In the genomic region with DNA sequence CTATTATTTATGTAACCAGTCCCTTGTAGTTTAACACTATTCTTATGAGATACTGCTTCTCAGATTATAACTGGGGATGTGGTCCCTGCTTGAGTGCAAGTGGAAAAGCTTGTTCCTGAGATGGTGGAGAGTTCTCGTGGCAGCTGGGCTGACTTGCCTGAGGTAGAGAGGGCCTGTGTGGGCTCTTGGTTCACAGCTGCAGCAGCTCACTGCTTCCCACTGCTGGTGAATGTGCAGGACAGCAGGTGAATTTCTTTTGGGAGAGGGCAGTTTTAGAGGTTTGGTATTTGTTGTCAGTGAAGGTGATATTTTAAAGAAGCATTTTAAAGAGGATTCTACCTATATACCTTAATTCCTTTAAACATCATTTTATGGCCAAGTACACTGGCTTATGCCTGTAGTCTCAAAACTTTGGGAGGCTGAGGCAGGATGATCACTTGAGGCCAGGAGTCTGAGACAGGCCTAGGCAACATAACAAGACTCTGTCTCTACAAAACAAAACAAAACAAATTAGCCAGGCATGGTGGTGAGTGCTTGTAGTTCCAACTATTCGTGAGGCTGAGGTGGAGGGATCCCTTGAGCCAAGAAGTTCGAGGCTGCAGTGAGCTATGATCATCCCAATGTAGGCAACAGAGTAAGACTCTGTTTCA, we compare ENCODE assay signal across 1 cellular context.
A peak's percentile ranks its signal among the peaks of the same experiment; 100 is the strongest.
TF ChIP-seq lines count a peak whose summit lies in the region.

No MANE protein-coding gene starts in this region.

TF ChIP-seq in HepG2, 621 proteins besides CTCF, POLR2A, EP300 and RAD21 (continued from another document and continues in another):
- TF ChIP-seq, protein P1, sequence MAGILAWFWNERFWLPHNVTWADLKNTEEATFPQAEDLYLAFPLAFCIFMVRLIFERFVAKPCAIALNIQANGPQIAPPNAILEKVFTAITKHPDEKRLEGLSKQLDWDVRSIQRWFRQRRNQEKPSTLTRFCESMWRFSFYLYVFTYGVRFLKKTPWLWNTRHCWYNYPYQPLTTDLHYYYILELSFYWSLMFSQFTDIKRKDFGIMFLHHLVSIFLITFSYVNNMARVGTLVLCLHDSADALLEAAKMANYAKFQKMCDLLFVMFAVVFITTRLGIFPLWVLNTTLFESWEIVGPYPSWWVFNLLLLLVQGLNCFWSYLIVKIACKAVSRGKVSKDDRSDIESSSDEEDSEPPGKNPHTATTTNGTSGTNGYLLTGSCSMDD (CRISPR knock-in tag; IDR thresholded peaks at IDR 0.05) = no peak
- TF ChIP-seq ZNF350 (CRISPR knock-in tag; IDR thresholded peaks at IDR 0.05; ENCODE audit: borderline replicate concordance, low read depth) = peak; percentile 52; the same call in 1 of the 2 replicates
- TF ChIP-seq NR2C2 (CRISPR knock-in tag; IDR thresholded peaks at IDR 0.05; ENCODE audit: borderline replicate concordance) = no peak
- TF ChIP-seq BHLHE40 (IDR thresholded peaks at IDR 0.05; ENCODE audit: low read length) = no peak
- TF ChIP-seq ZBTB38 (CRISPR knock-in tag; IDR thresholded peaks at IDR 0.05) = no peak
- TF ChIP-seq ELF4 (CRISPR knock-in tag; IDR thresholded peaks at IDR 0.05; ENCODE audit: borderline replicate concordance) = no peak
- TF ChIP-seq DNMT1 (CRISPR knock-in tag; IDR thresholded peaks at IDR 0.05) = no peak
- TF ChIP-seq ZNF282 (IDR thresholded peaks at IDR 0.05; ENCODE audit: partially characterized antibody) = no peak
- TF ChIP-seq ZNF441 (CRISPR knock-in tag; IDR thresholded peaks at IDR 0.05; ENCODE audit: borderline replicate concordance) = no peak
- TF ChIP-seq ZFP62 (CRISPR knock-in tag; IDR thresholded peaks at IDR 0.05) = no peak
- TF ChIP-seq, protein P2, sequence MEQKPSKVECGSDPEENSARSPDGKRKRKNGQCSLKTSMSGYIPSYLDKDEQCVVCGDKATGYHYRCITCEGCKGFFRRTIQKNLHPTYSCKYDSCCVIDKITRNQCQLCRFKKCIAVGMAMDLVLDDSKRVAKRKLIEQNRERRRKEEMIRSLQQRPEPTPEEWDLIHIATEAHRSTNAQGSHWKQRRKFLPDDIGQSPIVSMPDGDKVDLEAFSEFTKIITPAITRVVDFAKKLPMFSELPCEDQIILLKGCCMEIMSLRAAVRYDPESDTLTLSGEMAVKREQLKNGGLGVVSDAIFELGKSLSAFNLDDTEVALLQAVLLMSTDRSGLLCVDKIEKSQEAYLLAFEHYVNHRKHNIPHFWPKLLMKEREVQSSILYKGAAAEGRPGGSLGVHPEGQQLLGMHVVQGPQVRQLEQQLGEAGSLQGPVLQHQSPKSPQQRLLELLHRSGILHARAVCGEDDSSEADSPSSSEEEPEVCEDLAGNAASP (CRISPR knock-in tag; IDR thresholded peaks at IDR 0.05; ENCODE audit: borderline replicate concordance) = no peak
- no peak for TF ChIP-seq EED (CRISPR knock-in tag; IDR thresholded peaks at IDR 0.05)
- no peak for TF ChIP-seq PLRG1 (conservative IDR thresholded peaks at IDR 0.05)
- TF ChIP-seq, protein P3, sequence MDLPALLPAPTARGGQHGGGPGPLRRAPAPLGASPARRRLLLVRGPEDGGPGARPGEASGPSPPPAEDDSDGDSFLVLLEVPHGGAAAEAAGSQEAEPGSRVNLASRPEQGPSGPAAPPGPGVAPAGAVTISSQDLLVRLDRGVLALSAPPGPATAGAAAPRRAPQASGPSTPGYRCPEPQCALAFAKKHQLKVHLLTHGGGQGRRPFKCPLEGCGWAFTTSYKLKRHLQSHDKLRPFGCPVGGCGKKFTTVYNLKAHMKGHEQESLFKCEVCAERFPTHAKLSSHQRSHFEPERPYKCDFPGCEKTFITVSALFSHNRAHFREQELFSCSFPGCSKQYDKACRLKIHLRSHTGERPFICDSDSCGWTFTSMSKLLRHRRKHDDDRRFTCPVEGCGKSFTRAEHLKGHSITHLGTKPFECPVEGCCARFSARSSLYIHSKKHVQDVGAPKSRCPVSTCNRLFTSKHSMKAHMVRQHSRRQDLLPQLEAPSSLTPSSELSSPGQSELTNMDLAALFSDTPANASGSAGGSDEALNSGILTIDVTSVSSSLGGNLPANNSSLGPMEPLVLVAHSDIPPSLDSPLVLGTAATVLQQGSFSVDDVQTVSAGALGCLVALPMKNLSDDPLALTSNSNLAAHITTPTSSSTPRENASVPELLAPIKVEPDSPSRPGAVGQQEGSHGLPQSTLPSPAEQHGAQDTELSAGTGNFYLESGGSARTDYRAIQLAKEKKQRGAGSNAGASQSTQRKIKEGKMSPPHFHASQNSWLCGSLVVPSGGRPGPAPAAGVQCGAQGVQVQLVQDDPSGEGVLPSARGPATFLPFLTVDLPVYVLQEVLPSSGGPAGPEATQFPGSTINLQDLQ (CRISPR knock-in tag; IDR thresholded peaks at IDR 0.05) = no peak
- no peak for TF ChIP-seq ZNF781 (CRISPR knock-in tag; IDR thresholded peaks at IDR 0.05; ENCODE audit: borderline replicate concordance, not compliant biosample characterization)
- TF ChIP-seq, protein P4, sequence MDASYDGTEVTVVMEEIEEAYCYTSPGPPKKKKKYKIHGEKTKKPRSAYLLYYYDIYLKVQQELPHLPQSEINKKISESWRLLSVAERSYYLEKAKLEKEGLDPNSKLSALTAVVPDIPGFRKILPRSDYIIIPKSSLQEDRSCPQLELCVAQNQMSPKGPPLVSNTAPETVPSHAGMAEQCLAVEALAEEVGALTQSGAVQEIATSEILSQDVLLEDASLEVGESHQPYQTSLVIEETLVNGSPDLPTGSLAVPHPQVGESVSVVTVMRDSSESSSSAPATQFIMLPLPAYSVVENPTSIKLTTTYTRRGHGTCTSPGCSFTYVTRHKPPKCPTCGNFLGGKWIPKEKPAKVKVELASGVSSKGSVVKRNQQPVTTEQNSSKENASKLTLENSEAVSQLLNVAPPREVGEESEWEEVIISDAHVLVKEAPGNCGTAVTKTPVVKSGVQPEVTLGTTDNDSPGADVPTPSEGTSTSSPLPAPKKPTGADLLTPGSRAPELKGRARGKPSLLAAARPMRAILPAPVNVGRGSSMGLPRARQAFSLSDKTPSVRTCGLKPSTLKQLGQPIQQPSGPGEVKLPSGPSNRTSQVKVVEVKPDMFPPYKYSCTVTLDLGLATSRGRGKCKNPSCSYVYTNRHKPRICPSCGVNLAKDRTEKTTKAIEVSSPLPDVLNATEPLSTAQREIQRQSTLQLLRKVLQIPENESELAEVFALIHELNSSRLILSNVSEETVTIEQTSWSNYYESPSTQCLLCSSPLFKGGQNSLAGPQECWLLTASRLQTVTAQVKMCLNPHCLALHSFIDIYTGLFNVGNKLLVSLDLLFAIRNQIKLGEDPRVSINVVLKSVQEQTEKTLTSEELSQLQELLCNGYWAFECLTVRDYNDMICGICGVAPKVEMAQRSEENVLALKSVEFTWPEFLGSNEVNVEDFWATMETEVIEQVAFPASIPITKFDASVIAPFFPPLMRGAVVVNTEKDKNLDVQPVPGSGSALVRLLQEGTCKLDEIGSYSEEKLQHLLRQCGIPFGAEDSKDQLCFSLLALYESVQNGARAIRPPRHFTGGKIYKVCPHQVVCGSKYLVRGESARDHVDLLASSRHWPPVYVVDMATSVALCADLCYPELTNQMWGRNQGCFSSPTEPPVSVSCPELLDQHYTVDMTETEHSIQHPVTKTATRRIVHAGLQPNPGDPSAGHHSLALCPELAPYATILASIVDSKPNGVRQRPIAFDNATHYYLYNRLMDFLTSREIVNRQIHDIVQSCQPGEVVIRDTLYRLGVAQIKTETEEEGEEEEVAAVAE (CRISPR knock-in tag; IDR thresholded peaks at IDR 0.05; ENCODE audit: borderline replicate concordance) = no peak
- no peak for TF ChIP-seq NKX3-1 (CRISPR knock-in tag; IDR thresholded peaks at IDR 0.05)
- TF ChIP-seq HMG20A (CRISPR knock-in tag; IDR thresholded peaks at IDR 0.05; ENCODE audit: borderline replicate concordance) = no peak
- no peak for TF ChIP-seq SRSF9 (IDR thresholded peaks at IDR 0.05; ENCODE audit: borderline replicate concordance, insufficient read depth, low read depth, low read length, poor library complexity, severe bottlenecking)
- TF ChIP-seq ADNP (CRISPR knock-in tag; IDR thresholded peaks at IDR 0.05) = no peak
- TF ChIP-seq, protein P5, sequence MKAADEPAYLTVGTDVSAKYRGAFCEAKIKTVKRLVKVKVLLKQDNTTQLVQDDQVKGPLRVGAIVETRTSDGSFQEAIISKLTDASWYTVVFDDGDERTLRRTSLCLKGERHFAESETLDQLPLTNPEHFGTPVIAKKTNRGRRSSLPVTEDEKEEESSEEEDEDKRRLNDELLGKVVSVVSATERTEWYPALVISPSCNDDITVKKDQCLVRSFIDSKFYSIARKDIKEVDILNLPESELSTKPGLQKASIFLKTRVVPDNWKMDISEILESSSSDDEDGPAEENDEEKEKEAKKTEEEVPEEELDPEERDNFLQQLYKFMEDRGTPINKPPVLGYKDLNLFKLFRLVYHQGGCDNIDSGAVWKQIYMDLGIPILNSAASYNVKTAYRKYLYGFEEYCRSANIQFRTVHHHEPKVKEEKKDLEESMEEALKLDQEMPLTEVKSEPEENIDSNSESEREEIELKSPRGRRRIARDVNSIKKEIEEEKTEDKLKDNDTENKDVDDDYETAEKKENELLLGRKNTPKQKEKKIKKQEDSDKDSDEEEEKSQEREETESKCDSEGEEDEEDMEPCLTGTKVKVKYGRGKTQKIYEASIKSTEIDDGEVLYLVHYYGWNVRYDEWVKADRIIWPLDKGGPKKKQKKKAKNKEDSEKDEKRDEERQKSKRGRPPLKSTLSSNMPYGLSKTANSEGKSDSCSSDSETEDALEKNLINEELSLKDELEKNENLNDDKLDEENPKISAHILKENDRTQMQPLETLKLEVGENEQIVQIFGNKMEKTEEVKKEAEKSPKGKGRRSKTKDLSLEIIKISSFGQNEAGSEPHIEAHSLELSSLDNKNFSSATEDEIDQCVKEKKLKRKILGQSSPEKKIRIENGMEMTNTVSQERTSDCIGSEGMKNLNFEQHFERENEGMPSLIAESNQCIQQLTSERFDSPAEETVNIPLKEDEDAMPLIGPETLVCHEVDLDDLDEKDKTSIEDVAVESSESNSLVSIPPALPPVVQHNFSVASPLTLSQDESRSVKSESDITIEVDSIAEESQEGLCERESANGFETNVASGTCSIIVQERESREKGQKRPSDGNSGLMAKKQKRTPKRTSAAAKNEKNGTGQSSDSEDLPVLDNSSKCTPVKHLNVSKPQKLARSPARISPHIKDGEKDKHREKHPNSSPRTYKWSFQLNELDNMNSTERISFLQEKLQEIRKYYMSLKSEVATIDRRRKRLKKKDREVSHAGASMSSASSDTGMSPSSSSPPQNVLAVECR (CRISPR knock-in tag; IDR thresholded peaks at IDR 0.05; ENCODE audit: borderline replicate concordance) = no peak
- TF ChIP-seq, protein P6, sequence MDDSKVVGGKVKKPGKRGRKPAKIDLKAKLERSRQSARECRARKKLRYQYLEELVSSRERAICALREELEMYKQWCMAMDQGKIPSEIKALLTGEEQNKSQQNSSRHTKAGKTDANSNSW (CRISPR knock-in tag; IDR thresholded peaks at IDR 0.05; ENCODE audit: borderline replicate concordance) = no peak
- TF ChIP-seq U2AF1 (optimal IDR thresholded peaks at IDR 0.05; ENCODE audit: low read depth, low read length) = no peak
- no peak; the same call in 1 of the 2 replicates for TF ChIP-seq AHR (CRISPR knock-in tag; IDR thresholded peaks at IDR 0.05)
- TF ChIP-seq ZC3H4 (CRISPR knock-in tag; IDR thresholded peaks at IDR 0.05; ENCODE audit: borderline replicate concordance) = no peak
- TF ChIP-seq, protein P7, sequence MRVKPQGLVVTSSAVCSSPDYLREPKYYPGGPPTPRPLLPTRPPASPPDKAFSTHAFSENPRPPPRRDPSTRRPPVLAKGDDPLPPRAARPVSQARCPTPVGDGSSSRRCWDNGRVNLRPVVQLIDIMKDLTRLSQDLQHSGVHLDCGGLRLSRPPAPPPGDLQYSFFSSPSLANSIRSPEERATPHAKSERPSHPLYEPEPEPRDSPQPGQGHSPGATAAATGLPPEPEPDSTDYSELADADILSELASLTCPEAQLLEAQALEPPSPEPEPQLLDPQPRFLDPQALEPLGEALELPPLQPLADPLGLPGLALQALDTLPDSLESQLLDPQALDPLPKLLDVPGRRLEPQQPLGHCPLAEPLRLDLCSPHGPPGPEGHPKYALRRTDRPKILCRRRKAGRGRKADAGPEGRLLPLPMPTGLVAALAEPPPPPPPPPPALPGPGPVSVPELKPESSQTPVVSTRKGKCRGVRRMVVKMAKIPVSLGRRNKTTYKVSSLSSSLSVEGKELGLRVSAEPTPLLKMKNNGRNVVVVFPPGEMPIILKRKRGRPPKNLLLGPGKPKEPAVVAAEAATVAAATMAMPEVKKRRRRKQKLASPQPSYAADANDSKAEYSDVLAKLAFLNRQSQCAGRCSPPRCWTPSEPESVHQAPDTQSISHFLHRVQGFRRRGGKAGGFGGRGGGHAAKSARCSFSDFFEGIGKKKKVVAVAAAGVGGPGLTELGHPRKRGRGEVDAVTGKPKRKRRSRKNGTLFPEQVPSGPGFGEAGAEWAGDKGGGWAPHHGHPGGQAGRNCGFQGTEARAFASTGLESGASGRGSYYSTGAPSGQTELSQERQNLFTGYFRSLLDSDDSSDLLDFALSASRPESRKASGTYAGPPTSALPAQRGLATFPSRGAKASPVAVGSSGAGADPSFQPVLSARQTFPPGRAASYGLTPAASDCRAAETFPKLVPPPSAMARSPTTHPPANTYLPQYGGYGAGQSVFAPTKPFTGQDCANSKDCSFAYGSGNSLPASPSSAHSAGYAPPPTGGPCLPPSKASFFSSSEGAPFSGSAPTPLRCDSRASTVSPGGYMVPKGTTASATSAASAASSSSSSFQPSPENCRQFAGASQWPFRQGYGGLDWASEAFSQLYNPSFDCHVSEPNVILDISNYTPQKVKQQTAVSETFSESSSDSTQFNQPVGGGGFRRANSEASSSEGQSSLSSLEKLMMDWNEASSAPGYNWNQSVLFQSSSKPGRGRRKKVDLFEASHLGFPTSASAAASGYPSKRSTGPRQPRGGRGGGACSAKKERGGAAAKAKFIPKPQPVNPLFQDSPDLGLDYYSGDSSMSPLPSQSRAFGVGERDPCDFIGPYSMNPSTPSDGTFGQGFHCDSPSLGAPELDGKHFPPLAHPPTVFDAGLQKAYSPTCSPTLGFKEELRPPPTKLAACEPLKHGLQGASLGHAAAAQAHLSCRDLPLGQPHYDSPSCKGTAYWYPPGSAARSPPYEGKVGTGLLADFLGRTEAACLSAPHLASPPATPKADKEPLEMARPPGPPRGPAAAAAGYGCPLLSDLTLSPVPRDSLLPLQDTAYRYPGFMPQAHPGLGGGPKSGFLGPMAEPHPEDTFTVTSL (CRISPR knock-in tag; IDR thresholded peaks at IDR 0.05; ENCODE audit: borderline replicate concordance) = no peak
- TF ChIP-seq RELA (CRISPR knock-in tag; IDR thresholded peaks at IDR 0.05) = no peak
- no peak for TF ChIP-seq KDM6A (CRISPR knock-in tag; IDR thresholded peaks at IDR 0.05; ENCODE audit: low read depth)
- no peak for TF ChIP-seq ZMYM3 (CRISPR knock-in tag; IDR thresholded peaks at IDR 0.05)
- TF ChIP-seq GZF1 (CRISPR knock-in tag; IDR thresholded peaks at IDR 0.05) = no peak
- no peak for TF ChIP-seq FIP1L1 (IDR thresholded peaks at IDR 0.05; ENCODE audit: borderline replicate concordance, insufficient read depth, low read depth, low read length)
- no peak for TF ChIP-seq ZNF207 (IDR thresholded peaks at IDR 0.05; ENCODE audit: borderline replicate concordance)
- TF ChIP-seq ZFP82 (CRISPR knock-in tag; IDR thresholded peaks at IDR 0.05; ENCODE audit: borderline replicate concordance) = no peak
- no peak for TF ChIP-seq ZNF562 (CRISPR knock-in tag; IDR thresholded peaks at IDR 0.05; ENCODE audit: borderline replicate concordance)
- no peak for TF ChIP-seq ATF1 (CRISPR knock-in tag; IDR thresholded peaks at IDR 0.05)
- no peak for TF ChIP-seq TAF15 (IDR thresholded peaks at IDR 0.05; ENCODE audit: low read depth, low read length, poor library complexity, severe bottlenecking)
